Comparison of ENCODE assay signal across 20 cellular contexts in genomic region chr7:44445986-44446671, GRCh38. TPM values are rescaled to one million over a fixed set of nuclear protein-coding genes. Genes with fewer than 3 reads are reported as not detected.
DNase-seq lines count a peak whose midpoint lies in the region; ATAC-seq and TF ChIP-seq lines count a peak whose summit lies in the region.
"Had no signal": no experiment of that assay in that cellular context is flagged by ENCODE, and none has a peak within 500 bp of the region (broad histone marks: within the 10 kb centered on the region; RNA-seq: fewer than 3 reads in every experiment).

No MANE protein-coding gene starts in this region.

- no peak overlapping the region for H3K4me3 ChIP-seq in gastroesophageal sphincter
- H3K4me3 ChIP-seq: mucosa of descending colon, SJCRH30, smooth muscle cell, tibial artery had no signal

- no peak for TF ChIP-seq EP300 in gastroesophageal sphincter (IDR thresholded peaks at IDR 0.05)

- 6 to 33% methylated on average over 1 to 2 of the region's 2 CpGs for whole genome bisulfite sequencing in gastroesophageal sphincter (ENCODE audit: low coverage in 1 of 2), 2 donors

- H3K36me3 ChIP-seq in gastroesophageal sphincter: no peaks in the 10 kb centered on the region

- no peak for TF ChIP-seq CTCF in gastroesophageal sphincter (IDR thresholded peaks at IDR 0.05)

- DNase-seq in medulla oblongata (ENCODE audit: extremely low spot score) (peak; percentile 79), SW 1271 (lab: John Stamatoyannopoulos, UW) (no peak)
- DNase-seq in activated T-cell treated with anti-CD3 and anti-CD28 coated beads, Interleukin-2, amount 50 U/mL, for 48 hours: no peak
- DNase-seq: activated CD8-positive, alpha-beta memory T cell treated with anti-CD3 and anti-CD28 coated beads, Interleukin-2, amount 50 U/mL, for 4 hours; activated naive CD8-positive, alpha-beta T cell treated with anti-CD3 and anti-CD28 coated beads, Interleukin-2, amount 50 U/mL, for 24 hours; CD8-positive, alpha-beta T cell; GF-D8; HFFc6; mucosa of descending colon; NCI-H524; NK-92 treated with Interleukin-12 subunit alpha and Interleukin-12 subunit beta, amount 100 ng/mL, for 24 hours; SJCRH30; tibial artery had no signal

- H3K9me3 ChIP-seq in gastroesophageal sphincter: no peaks in the 10 kb centered on the region
- H3K9me3 ChIP-seq: mucosa of descending colon, SJCRH30, tibial artery had no signal

- H3K27ac ChIP-seq in angular gyrus (ENCODE audit: low read depth, low read length) (peak overlapping the region; percentile 64), gastroesophageal sphincter (peak overlapping the region; percentile 39 to 78 (median 64)), temporal lobe (ENCODE audit: low read depth, low read length) (peak overlapping the region; percentile 81)
- H3K27ac ChIP-seq: KMS-11, SJCRH30, tibial artery had no signal

- no peaks in the 10 kb centered on the region for H3K27me3 ChIP-seq in gastroesophageal sphincter
- H3K27me3 ChIP-seq: SJCRH30, tibial artery had no signal

- TF ChIP-seq POLR2A in gastroesophageal sphincter (IDR thresholded peaks at IDR 0.05): no peak

- ATAC-seq in gastroesophageal sphincter: peak; percentile 63
- no peak for ATAC-seq in HG02973 (IDR thresholded peaks at IDR 0.05; ENCODE audit: unreplicated experiment)
- ATAC-seq: activated naive CD8-positive, alpha-beta T cell treated with anti-CD3 and anti-CD28 coated beads, Interleukin-2, amount 50 U/mL, for 24 hours; CD8-positive, alpha-beta T cell; mucosa of descending colon; stimulated activated memory B cell treated with anti-CD40 and anti-IgM and Interleukin-4, amounts not matched to agents 10 μg/mL and 1 μg/mL and 100 μg/mL, for 72 hours had no signal

- H3K4me1 ChIP-seq in gastroesophageal sphincter: peaks cover 14 to 68% (median 16%) of the 10 kb centered on the region in 3 donors
- H3K4me1 ChIP-seq: SJCRH30 had no signal

RNA-seq across cellular contexts. Expression of gene NUDCD3, which starts 44.3 kb away (rescaled TPM):
- total RNA-seq in gastroesophageal sphincter (10 to 100 TPM; 57.0 to 92.3 (median 75.2) TPM), temporal lobe (112 TPM)
